35 cellular contexts compared by ENCODE assay signal in genomic region chrX:140190441-140191108, GRCh38.
DNase-seq lines count a peak whose midpoint lies in the region; ATAC-seq, FAIRE-seq and TF ChIP-seq lines count a peak whose summit lies in the region.
"Had no signal": no experiment of that assay in that cellular context is flagged by ENCODE, and none has a peak within 500 bp of the region (broad histone marks: within the 10 kb centered on the region; RNA-seq: fewer than 3 reads in every experiment).

No MANE protein-coding gene starts in this region.

- FAIRE-seq in islet of Langerhans (lab: Jason Lieb, UNC): peak; percentile 56
- FAIRE-seq: H1 had no signal

- TF ChIP-seq CTCF in astrocyte of the cerebellum (IDR thresholded peaks at IDR 0.05; ENCODE audit: low read depth, low read length, missing control alignments) (no peak), thyroid gland (IDR thresholded peaks at IDR 0.05) (no peak)

- no peaks in the 10 kb centered on the region for H3K9me3 ChIP-seq in thyroid gland
- H3K9me3 ChIP-seq: Caco-2, gastrocnemius medialis, lower lobe of right lung, suprapubic skin had no signal

- DNase-seq in NCI-H2171 treated with DMSO at 0.1 percent for 48 hours (lab: John Stamatoyannopoulos, UW) (peak; percentile 1), NCI-H2171 (lab: John Stamatoyannopoulos, UW) (no peak), astrocyte of the cerebellum (ENCODE audit: low read depth) (peak; percentile 15), thyroid gland (peak; percentile 2 to 21), NCI-H345 (lab: John Stamatoyannopoulos, UW) (no peak), SKM-1 (lab: John Stamatoyannopoulos, UW; ENCODE audit: unreplicated experiment) (no peak)
- DNase-seq: 8988T; activated CD4-positive, alpha-beta T cell treated with anti-CD3 and anti-CD28 coated beads, Interleukin-2, amount 10 ng/mL, durations not matched to agents 7 days and 5 days; activated effector memory CD4-positive, alpha-beta T cell treated with anti-CD3 and anti-CD28 coated beads, Interleukin-2, amount 50 U/mL, for 16 hours; activated T-cell treated with anti-CD3 and anti-CD28 coated beads, Interleukin-2, amount 50 U/mL, for 1 hour; aorta; C1 segment of cervical spinal cord; Caco-2; central memory CD4-positive, alpha-beta T cell; DMS79; endodermal cell; gastrocnemius medialis; KBM-7; lower lobe of right lung; MM.1S; naive thymus-derived CD8-positive, alpha-beta T cell; NCI-H2029; NCI-H2227 treated with DMSO at 0.1 percent for 48 hours; NCI-H774; occipital lobe; stimulated activated naive CD4-positive, alpha-beta T cell; SW 1271 had no signal

- H3K27ac ChIP-seq in thyroid gland: no peak overlapping the region
- H3K27ac ChIP-seq: gastrocnemius medialis, hepatocyte, lower lobe of right lung, skin epidermis, suprapubic skin had no signal

- in situ Hi-C loops in astrocyte of the cerebellum (cut with HindIII; ENCODE audit: low sequenced_read_pairs): no loop called here

- H3K36me3 ChIP-seq in thyroid gland: no peaks in the 10 kb centered on the region
- H3K36me3 ChIP-seq: gastrocnemius medialis, lower lobe of right lung, suprapubic skin had no signal

- H3K4me3 ChIP-seq in astrocyte of the cerebellum (ENCODE audit: low read depth, low read length) (no peak overlapping the region), thyroid gland (replicated peaks in 1 of 3) (no peak overlapping the region)
- H3K4me3 ChIP-seq: gastrocnemius medialis, hepatocyte, lower lobe of right lung, skin epidermis, suprapubic skin had no signal

- intact Hi-C loops in thyroid gland (cut with DNase I): no loop called here

- ATAC-seq in GM19452 (IDR thresholded peaks at IDR 0.05; ENCODE audit: unreplicated experiment): no peak
- ATAC-seq: esophagus mucosa; gastrocnemius medialis; lower lobe of right lung; naive thymus-derived CD8-positive, alpha-beta T cell; WTC11 had no signal

- no peak for TF ChIP-seq POLR2A in thyroid gland (IDR thresholded peaks at IDR 0.05)

- 41 to 42% methylated on average over 8 of the region's 8 CpGs for WGBS in thyroid gland, 2 donors

- H3K4me1 ChIP-seq in thyroid gland: no peaks in the 10 kb centered on the region
- H3K4me1 ChIP-seq: Caco-2, gastrocnemius medialis, lower lobe of right lung, suprapubic skin had no signal

- H3K27me3 ChIP-seq in thyroid gland: no peaks in the 10 kb centered on the region
- H3K27me3 ChIP-seq: gastrocnemius medialis, hepatocyte, suprapubic skin had no signal

Comparison
In these comparisons a context has a peak if more than half of its experiments do, and no peak if none do; other contexts are left out.
1. DNase-seq: peak in NCI-H2171 treated with DMSO at 0.1 percent for 48 hours (single experiment), astrocyte of the cerebellum (single experiment) and thyroid gland (2 of 2); none in NCI-H2171 (single experiment), NCI-H345 (single experiment) and SKM-1 (single experiment).